In the genomic region with DNA sequence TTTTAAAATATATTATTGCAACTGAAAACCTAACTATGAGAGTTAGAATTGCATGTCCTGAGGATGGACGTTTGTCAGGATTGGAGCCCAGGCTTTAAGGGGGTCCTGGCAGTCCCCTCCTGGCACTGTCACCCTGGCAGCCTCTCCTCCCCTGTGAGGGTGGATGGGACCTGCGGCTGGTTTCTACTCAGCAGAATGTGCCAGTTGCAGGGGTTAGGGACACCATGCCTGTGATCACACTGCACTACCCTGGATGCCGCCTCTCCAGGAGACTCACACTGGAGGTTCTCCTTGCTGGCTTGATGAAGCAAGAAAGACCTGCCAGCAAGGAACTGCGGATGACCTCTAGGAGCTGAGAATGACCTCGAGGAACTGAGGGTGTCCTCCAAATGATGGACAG, we compare ENCODE assay signal across 9 cellular contexts.
"Had no signal": no experiment of that assay in that cellular context is flagged by ENCODE, and none has a peak within 500 bp of the region (broad histone marks: within the 10 kb centered on the region; RNA-seq: fewer than 3 reads in every experiment).

No MANE protein-coding gene starts in this region.

- H3K9ac ChIP-seq: GM23248 had no signal

- H3K9me3 ChIP-seq: HAP-1 had no signal

- H3K4me1 ChIP-seq: HAP-1 had no signal

- ATAC-seq: HCT116, HepG2 had no signal

- DNase-seq: GM23248, GOT3, H7, HFFc6, KBM-7 had no signal

- H3K4me3 ChIP-seq: GM23248, HAP-1 had no signal

- H3K36me3 ChIP-seq: HAP-1 had no signal

- H3K27ac ChIP-seq: GM23248, HL-60 had no signal
